In genomic region chr2:235968616-235969324, GRCh38 we compare ENCODE assay signal across 14 cellular contexts.
A peak's percentile ranks its signal among the peaks of the same experiment; 100 is the strongest.
DNase-seq lines count a peak whose midpoint lies in the region; ATAC-seq and TF ChIP-seq lines count a peak whose summit lies in the region.
"Had no signal": no experiment of that assay in that cellular context is flagged by ENCODE, and none has a peak within 500 bp of the region (broad histone marks: within the 10 kb centered on the region; RNA-seq: fewer than 3 reads in every experiment).

No MANE protein-coding gene starts in this region.

- no peaks in the 10 kb centered on the region for H3K27me3 Mint-ChIP-seq in osteocyte (ENCODE audit: unreplicated experiment)

- no peaks in the 10 kb centered on the region for H3K9me3 ChIP-seq in breast epithelium

- peak overlapping the region; percentile 24 for H3K27ac Mint-ChIP-seq in osteocyte (ENCODE audit: unreplicated experiment)
- H3K27ac Mint-ChIP-seq: neural progenitor cell, WTC11 had no signal

- intact Hi-C loops in breast epithelium (cut with DNase I; ENCODE audit: low total_unique reads) = no loop called here

- H3K4me3 Mint-ChIP-seq in osteocyte (ENCODE audit: unreplicated experiment) = no peak overlapping the region
- H3K4me3 Mint-ChIP-seq: neural progenitor cell, WTC11 had no signal

- H3K4me1 Mint-ChIP-seq in osteocyte (ENCODE audit: unreplicated experiment) = no peaks in the 10 kb centered on the region
- H3K4me1 Mint-ChIP-seq: neural progenitor cell had no signal

- TF ChIP-seq POLR2A in breast epithelium (IDR thresholded peaks at IDR 0.05) = no peak

- peaks cover 18% of the 10 kb centered on the region for H3K36me3 Mint-ChIP-seq in osteocyte (ENCODE audit: unreplicated experiment)

- no peaks in the 10 kb centered on the region for H3K9me3 Mint-ChIP-seq in osteocyte (ENCODE audit: unreplicated experiment)
- H3K9me3 Mint-ChIP-seq: neural progenitor cell, WTC11 had no signal

- ATAC-seq in GM21529 (IDR thresholded peaks at IDR 0.05; ENCODE audit: unreplicated experiment) = no peak
- ATAC-seq: WTC11 had no signal

- H3K36me3 ChIP-seq in breast epithelium = no peaks in the 10 kb centered on the region
- H3K36me3 ChIP-seq: neural progenitor cell had no signal

- no peak overlapping the region for H3K27ac ChIP-seq in breast epithelium
- H3K27ac ChIP-seq: neural progenitor cell had no signal

- H3K4me1 ChIP-seq in breast epithelium = no peaks in the 10 kb centered on the region
- H3K4me1 ChIP-seq: neural progenitor cell had no signal

- TF ChIP-seq CTCF in osteocyte (IDR thresholded peaks at IDR 0.05) (no peak), breast epithelium (IDR thresholded peaks at IDR 0.05) (no peak)

- no peak overlapping the region for H3K4me3 ChIP-seq in breast epithelium
- H3K4me3 ChIP-seq: neural progenitor cell had no signal

- no peaks in the 10 kb centered on the region for H3K27me3 ChIP-seq in breast epithelium
- H3K27me3 ChIP-seq: neural progenitor cell had no signal

- peak; percentile 84 for DNase-seq in DMS79 treated with DMSO at 0.1 percent for 48 hours (lab: John Stamatoyannopoulos, UW)
- DNase-seq in NCI-H1436 treated with DMSO at 0.1 percent for 48 hours (lab: John Stamatoyannopoulos, UW) = peak; percentile 78
- DNase-seq in NCI-H524 treated with DMSO at 0.1 percent for 48 hours (lab: John Stamatoyannopoulos, UW) = peak; percentile 75
- no peak for DNase-seq in osteocyte (ENCODE audit: extremely low spot score, unreplicated experiment)
- DNase-seq in breast epithelium (ENCODE audit: low spot score in 2 of 2) = no peak
- DNase-seq in SW 1271 (lab: John Stamatoyannopoulos, UW) = no peak
- DNase-seq: activated CD8-positive, alpha-beta memory T cell treated with anti-CD3 and anti-CD28 coated beads for 24 hours; activated gamma-delta T cell; anterior cingulate cortex; mesendoderm; NCI-H774 had no signal

Comparison
In these comparisons a context has a peak if more than half of its experiments do, and no peak if none do; other contexts are left out.
1. DNase-seq: peak in DMS79 treated with DMSO at 0.1 percent for 48 hours (single experiment), NCI-H1436 treated with DMSO at 0.1 percent for 48 hours (single experiment) and NCI-H524 treated with DMSO at 0.1 percent for 48 hours (single experiment); none in osteocyte (single experiment), breast epithelium (0 of 2) and SW 1271 (0 of 2).